17 cellular contexts compared by ENCODE assay signal in genomic region chr9:5845147-5845531, GRCh38. TPM values are rescaled to one million over a fixed set of nuclear protein-coding genes. Genes with fewer than 3 reads are reported as not detected.
DNase-seq lines count a peak whose midpoint lies in the region; ATAC-seq and TF ChIP-seq lines count a peak whose summit lies in the region.
"Had no signal": no experiment of that assay in that cellular context is flagged by ENCODE, and none has a peak within 500 bp of the region (broad histone marks: within the 10 kb centered on the region; RNA-seq: fewer than 3 reads in every experiment).

No MANE protein-coding gene starts in this region.

- peak overlapping the region; percentile 30; the same call in 1 of the 2 replicates for H3K27ac ChIP-seq in MM.1S (ENCODE audit: low read length)
- no peak overlapping the region for H3K27ac ChIP-seq in mesendoderm (ENCODE audit: low read depth, low read length)

- no peak overlapping the region for H3K23ac ChIP-seq in mesendoderm (ENCODE audit: low read length)

- H3K4me1 ChIP-seq in MM.1S (ENCODE audit: low read length) (peaks cover 5% of the 10 kb centered on the region), mesendoderm (ENCODE audit: control insufficient read depth, low read depth, low read length) (no peaks in the 10 kb centered on the region)

- no peaks in the 10 kb centered on the region for H4K20me1 ChIP-seq in MM.1S (ENCODE audit: insufficient read depth, low read length)

- ATAC-seq in activated T-cell treated with anti-CD3 and anti-CD28 coated beads, Interleukin-2, amount 50 U/mL, for 4 hours, result no peak
- ATAC-seq in activated naive CD8-positive, alpha-beta T cell treated with anti-CD3 and anti-CD28 coated beads, Interleukin-2, amount 10 ng/mL, durations not matched to agents 7 days and 5 days (ENCODE audit: low read depth), result no peak
- ATAC-seq: WTC11 had no signal

- H3K4me3 ChIP-seq in MM.1S (ENCODE audit: low read length) (no peak overlapping the region), mesendoderm (ENCODE audit: low read length) (no peak overlapping the region)
- H3K4me3 ChIP-seq: ovary had no signal

- no peak overlapping the region for H3K18ac ChIP-seq in mesendoderm (ENCODE audit: low read length)

- POLR2A ChIA-PET in activated naive CD8-positive, alpha-beta T cell treated with anti-CD3 and anti-CD28 coated beads, Interleukin-2, amount 10 ng/mL, durations not matched to agents 7 days and 5 days (lab: Charles Lee), result interaction anchor here (0.9 to 7.1 kb wide), 5 partner anchors 13 to 568 kb away, joined by 3 to 72 read pairs (median 5); partner anchors contain the start of genes ERMP1, RIC1 and UHRF2

- TF ChIP-seq CTCF in MM.1S (IDR thresholded peaks at IDR 0.05; ENCODE audit: low read length) (no peak), osteocyte (IDR thresholded peaks at IDR 0.05) (no peak)

- no CpG with 5 or more reads among the region's 1 CpG for WGBS in mesendoderm (ENCODE audit: extremely low coverage, insufficient coverage, low lambda C conversion rate)

- no peaks in the 10 kb centered on the region for H3K27me3 Mint-ChIP-seq in activated T-cell treated with anti-CD3 and anti-CD28 coated beads, Interleukin-2, amount 50 U/mL, for 4 hours (ENCODE audit: low read depth)
- peaks cover 2% of the 10 kb centered on the region for H3K27me3 Mint-ChIP-seq in activated naive CD8-positive, alpha-beta T cell treated with anti-CD3 and anti-CD28 coated beads, Interleukin-2, amount 10 ng/mL, durations not matched to agents 7 days and 5 days
- peaks cover 27% of the 10 kb centered on the region for H3K27me3 Mint-ChIP-seq in osteocyte (ENCODE audit: unreplicated experiment)

- H2AK5ac ChIP-seq in mesendoderm (ENCODE audit: low read length), result no peak overlapping the region

- no peak overlapping the region for H3K9ac ChIP-seq in MM.1S (ENCODE audit: low read length)
- no peak overlapping the region for H3K9ac ChIP-seq in mesendoderm (ENCODE audit: low read length)

- H2BK5ac ChIP-seq in mesendoderm (ENCODE audit: low read length), result no peak overlapping the region

- no peak overlapping the region for H2BK15ac ChIP-seq in mesendoderm (replicated peaks; ENCODE audit: low read depth)

- H4K5ac ChIP-seq in mesendoderm (ENCODE audit: low read length), result no peak overlapping the region

- H3K56ac ChIP-seq in mesendoderm (ENCODE audit: low read length), result no peak overlapping the region

- H2BK120ac ChIP-seq in mesendoderm (ENCODE audit: low read depth, low read length), result no peak overlapping the region

- H3F3A ChIP-seq in MM.1S (ENCODE audit: insufficient read depth, low read length), result no peaks in the 10 kb centered on the region

- H3K27me3 ChIP-seq in MM.1S (replicated peaks; ENCODE audit: insufficient read depth, low read length) (no peaks in the 10 kb centered on the region), mesendoderm (ENCODE audit: insufficient read depth, low read length, poor library complexity) (no peaks in the 10 kb centered on the region)
- H3K27me3 ChIP-seq: ovary had no signal

- H3K27ac Mint-ChIP-seq in activated naive CD8-positive, alpha-beta T cell treated with anti-CD3 and anti-CD28 coated beads, Interleukin-2, amount 10 ng/mL, durations not matched to agents 7 days and 5 days, result peak overlapping the region; percentile 93
- H3K27ac Mint-ChIP-seq in osteocyte (ENCODE audit: unreplicated experiment), result peak overlapping the region; percentile 91
- H3K27ac Mint-ChIP-seq: H9; stimulated activated naive B cell treated with anti-CD40 and anti-IgM and Interleukin-4, amounts not matched to agents 10 μg/mL and 1 μg/mL and 100 μg/mL, for 72 hours; WTC11 had no signal

- H3K9me3 ChIP-seq in MM.1S (replicated peaks; ENCODE audit: insufficient read depth, low read length), result no peaks in the 10 kb centered on the region
- H3K9me3 ChIP-seq: ovary had no signal

- H3K9me3 Mint-ChIP-seq in activated T-cell treated with anti-CD3 and anti-CD28 coated beads, Interleukin-2, amount 50 U/mL, for 4 hours, result no peaks in the 10 kb centered on the region
- peaks cover 5% of the 10 kb centered on the region for H3K9me3 Mint-ChIP-seq in activated naive CD8-positive, alpha-beta T cell treated with anti-CD3 and anti-CD28 coated beads, Interleukin-2, amount 10 ng/mL, durations not matched to agents 7 days and 5 days
- H3K9me3 Mint-ChIP-seq in osteocyte (ENCODE audit: unreplicated experiment), result no peaks in the 10 kb centered on the region

- DNase-seq in activated T-cell treated with anti-CD3 and anti-CD28 coated beads, Interleukin-2, amount 50 U/mL, for 4 hours, result no peak
- DNase-seq in activated T-cell treated with anti-CD3 and anti-CD28 coated beads, Interleukin-2, amount 50 U/mL, for 1 hour, result no peak
- DNase-seq in MM.1S, result no peak
- no peak for DNase-seq in activated naive CD8-positive, alpha-beta T cell treated with anti-CD3 and anti-CD28 coated beads, Interleukin-2, amount 10 ng/mL, durations not matched to agents 7 days and 5 days
- DNase-seq in osteocyte (ENCODE audit: extremely low spot score, unreplicated experiment), result no peak
- no peak for DNase-seq in mesendoderm
- no peak for DNase-seq in globus pallidus (ENCODE audit: low spot score)
- no peak for DNase-seq in RPMI8226
- DNase-seq: H9; hippocampal formation; NCI-H2081 treated with DMSO at 0.1 percent for 48 hours; NCI-H526; stimulated activated naive B cell treated with anti-CD40 and anti-IgM and Interleukin-4, amounts not matched to agents 10 μg/mL and 1 μg/mL and 100 μg/mL, for 72 hours had no signal

- H3K36me3 Mint-ChIP-seq in activated T-cell treated with anti-CD3 and anti-CD28 coated beads, Interleukin-2, amount 50 U/mL, for 4 hours (ENCODE audit: insufficient read depth), result no peaks in the 10 kb centered on the region
- peaks cover 17% of the 10 kb centered on the region for H3K36me3 Mint-ChIP-seq in activated naive CD8-positive, alpha-beta T cell treated with anti-CD3 and anti-CD28 coated beads, Interleukin-2, amount 10 ng/mL, durations not matched to agents 7 days and 5 days
- peaks cover 2% of the 10 kb centered on the region for H3K36me3 Mint-ChIP-seq in osteocyte (ENCODE audit: unreplicated experiment)

- no peak overlapping the region for H4K8ac ChIP-seq in mesendoderm (ENCODE audit: low read depth, low read length)

- H3K79me2 ChIP-seq in MM.1S (ENCODE audit: low read length) (no peaks in the 10 kb centered on the region), mesendoderm (ENCODE audit: control insufficient read depth, insufficient read depth, low read length) (no peaks in the 10 kb centered on the region)

- H3K4ac ChIP-seq in mesendoderm (ENCODE audit: low read depth, low read length), result no peak overlapping the region

- H3K36me3 ChIP-seq in MM.1S (replicated peaks; ENCODE audit: insufficient read depth, low read length), result no peaks in the 10 kb centered on the region
- no peaks in the 10 kb centered on the region for H3K36me3 ChIP-seq in mesendoderm (ENCODE audit: control insufficient read depth, insufficient read depth, low read length)
- H3K36me3 ChIP-seq: ovary had no signal

- no peaks in the 10 kb centered on the region for H3K9me2 ChIP-seq in MM.1S (replicated peaks; ENCODE audit: insufficient read depth, low read length)

- peaks cover 57% of the 10 kb centered on the region for H3K4me1 Mint-ChIP-seq in activated T-cell treated with anti-CD3 and anti-CD28 coated beads, Interleukin-2, amount 50 U/mL, for 4 hours (ENCODE audit: low read depth)
- peaks cover 68% of the 10 kb centered on the region for H3K4me1 Mint-ChIP-seq in activated naive CD8-positive, alpha-beta T cell treated with anti-CD3 and anti-CD28 coated beads, Interleukin-2, amount 10 ng/mL, durations not matched to agents 7 days and 5 days
- H3K4me1 Mint-ChIP-seq in osteocyte (ENCODE audit: unreplicated experiment), result peaks cover 34% of the 10 kb centered on the region

- H3K4me2 ChIP-seq in MM.1S (ENCODE audit: low read depth, low read length) (peak overlapping the region; percentile 1; the same call in 1 of the 2 replicates), mesendoderm (ENCODE audit: low read length) (no peak overlapping the region)

- H2AFZ ChIP-seq in MM.1S (ENCODE audit: low read length), result 0 out of 2 replicates have a peak overlapping the region, but pooled peaks have one; percentile 0

- H3K79me1 ChIP-seq in mesendoderm (ENCODE audit: low read length), result no peaks in the 10 kb centered on the region

- peak overlapping the region; percentile 66 for H3K4me3 Mint-ChIP-seq in activated T-cell treated with anti-CD3 and anti-CD28 coated beads, Interleukin-2, amount 50 U/mL, for 4 hours
- H3K4me3 Mint-ChIP-seq in activated naive CD8-positive, alpha-beta T cell treated with anti-CD3 and anti-CD28 coated beads, Interleukin-2, amount 10 ng/mL, durations not matched to agents 7 days and 5 days, result peak overlapping the region; percentile 79
- H3K4me3 Mint-ChIP-seq in osteocyte (ENCODE audit: unreplicated experiment), result no peak overlapping the region
- H3K4me3 Mint-ChIP-seq: H9; stimulated activated naive B cell treated with anti-CD40 and anti-IgM and Interleukin-4, amounts not matched to agents 10 μg/mL and 1 μg/mL and 100 μg/mL, for 72 hours; WTC11 had no signal

RNA-seq across cellular contexts. Expression of gene ERMP1, which starts 12.2 kb away (rescaled TPM):
- 1 to 10 TPM; 6.7 to 7.5 (median 6.9) TPM for total RNA-seq in activated T-cell treated with anti-CD3 and anti-CD28 coated beads, Interleukin-2, amount 50 U/mL, for 4 hours
- 10 to 100 TPM; 26.5 to 27.7 TPM for total RNA-seq in activated naive CD8-positive, alpha-beta T cell treated with anti-CD3 and anti-CD28 coated beads, Interleukin-2, amount 10 ng/mL, durations not matched to agents 7 days and 5 days
- 19.7 and 20.4 TPM in 2 replicates for total RNA-seq in osteocyte
- 7.7 TPM for polyA plus RNA-seq in mesendoderm (2013, experiment 1 of 2)
- polyA plus RNA-seq in mesendoderm (2013, experiment 2 of 2), result 7.4 TPM

RNA-seq across cellular contexts. Expression of gene MLANA, which starts 45.5 kb away (rescaled TPM):
- total RNA-seq in activated T-cell treated with anti-CD3 and anti-CD28 coated beads, Interleukin-2, amount 50 U/mL, for 4 hours, result not detected
- total RNA-seq in activated naive CD8-positive, alpha-beta T cell treated with anti-CD3 and anti-CD28 coated beads, Interleukin-2, amount 10 ng/mL, durations not matched to agents 7 days and 5 days, result not detected
- total RNA-seq in osteocyte, result not detected in 2 replicates
- not detected for polyA plus RNA-seq in mesendoderm (2013, experiment 1 of 2)
- polyA plus RNA-seq in mesendoderm (2013, experiment 2 of 2), result not detected
- total RNA-seq: dermis microvascular lymphatic vessel endothelial cell, H9, ovary, urinary bladder, WTC11 had no signal
- polyA plus RNA-seq: ovary, urinary bladder had no signal
